1 cellular context compared by ENCODE assay signal in genomic region chr6:149648148-149649145, GRCh38.
A peak's percentile ranks its signal among the peaks of the same experiment; 100 is the strongest.
TF ChIP-seq lines count a peak whose summit lies in the region.

TSS of gene KATNA1 (minus strand) at chr6:149648714. CDS start at chr6:149638547, 10,167 bp downstream.

TF ChIP-seq in HepG2, 621 proteins besides CTCF, POLR2A, EP300 and RAD21 (continued from another document and continues in another):
- TF ChIP-seq ZNF407 (CRISPR knock-in tag; IDR thresholded peaks at IDR 0.05; ENCODE audit: not compliant biosample characterization) (peak; percentile 100), ZNF607 (CRISPR knock-in tag; IDR thresholded peaks at IDR 0.05; ENCODE audit: borderline replicate concordance) (peak; percentile 100), SP1 (IDR thresholded peaks at IDR 0.05) (no peak), SP1 (CRISPR knock-in tag; IDR thresholded peaks at IDR 0.05) (peak; percentile 78), ZNF775 (CRISPR knock-in tag; IDR thresholded peaks at IDR 0.05; ENCODE audit: borderline replicate concordance) (peak; percentile 92; the same call in 1 of the 2 replicates), DRAP1 (CRISPR knock-in tag; IDR thresholded peaks at IDR 0.05) (peak; percentile 99), SCMH1 (CRISPR knock-in tag; IDR thresholded peaks at IDR 0.05; ENCODE audit: borderline replicate concordance) (no peak), TOE1 (CRISPR knock-in tag; IDR thresholded peaks at IDR 0.05) (peak; percentile 91; the same call in 1 of the 2 replicates), HCFC1 (IDR thresholded peaks at IDR 0.05; ENCODE audit: low read depth, low read length) (peak; percentile 36; the same call in 1 of the 2 replicates), ZSCAN12 (CRISPR knock-in tag; IDR thresholded peaks at IDR 0.05) (peak; percentile 99), RARA (CRISPR knock-in tag; IDR thresholded peaks at IDR 0.05) (peak; percentile 88), MTERF4 (CRISPR knock-in tag; IDR thresholded peaks at IDR 0.05) (peak; percentile 97), MEF2D (CRISPR knock-in tag; IDR thresholded peaks at IDR 0.05) (peak; percentile 94), U2AF2 (IDR thresholded peaks at IDR 0.05; ENCODE audit: low read depth, low read length) (no peak), ZNF800 (CRISPR knock-in tag; IDR thresholded peaks at IDR 0.05) (peak; percentile 97), ZNF563 (CRISPR knock-in tag; IDR thresholded peaks at IDR 0.05) (peak; percentile 98), CCAR2 (optimal IDR thresholded peaks at IDR 0.05; ENCODE audit: low read depth, low read length) (no peak), IRF9 (CRISPR knock-in tag; IDR thresholded peaks at IDR 0.05; ENCODE audit: borderline replicate concordance) (peak; percentile 100), EHMT2 (IDR thresholded peaks at IDR 0.05; ENCODE audit: borderline replicate concordance, low read depth, low read length) (no peak), FOXP1 (IDR thresholded peaks at IDR 0.05) (no peak), FOXP1 (CRISPR knock-in tag; IDR thresholded peaks at IDR 0.05) (no peak), ZBTB43 (CRISPR knock-in tag; conservative IDR thresholded peaks at IDR 0.05) (peak; percentile 98), SNAPC2 (CRISPR knock-in tag; IDR thresholded peaks at IDR 0.05) (peak; percentile 97), PBX2 (CRISPR knock-in tag; IDR thresholded peaks at IDR 0.05) (no peak), HDAC1 (CRISPR knock-in tag; IDR thresholded peaks at IDR 0.05) (peak; percentile 99), ZNF567 (CRISPR knock-in tag; IDR thresholded peaks at IDR 0.05; ENCODE audit: borderline replicate concordance) (peak; percentile 94; the same call in 1 of the 2 replicates), ZNF790 (CRISPR knock-in tag; IDR thresholded peaks at IDR 0.05; ENCODE audit: borderline replicate concordance) (peak; percentile 94; the same call in 1 of the 2 replicates), LCORL (IDR thresholded peaks at IDR 0.05) (no peak), LCORL (CRISPR knock-in tag; IDR thresholded peaks at IDR 0.05) (peak; percentile 90), PAF1 (CRISPR knock-in tag; IDR thresholded peaks at IDR 0.05) (no peak), FOXP4 (CRISPR knock-in tag; IDR thresholded peaks at IDR 0.05) (peak; percentile 93), ZFYVE20 (CRISPR knock-in tag; IDR thresholded peaks at IDR 0.05; ENCODE audit: borderline replicate concordance, low read depth) (no peak; the same call in 1 of the 2 replicates), ZNF354B (CRISPR knock-in tag; IDR thresholded peaks at IDR 0.05) (0 out of 2 replicates have a peak, but pooled peaks have one; percentile 91)
